Comparison of ENCODE assay signal across 8 cellular contexts in the genomic region with DNA sequence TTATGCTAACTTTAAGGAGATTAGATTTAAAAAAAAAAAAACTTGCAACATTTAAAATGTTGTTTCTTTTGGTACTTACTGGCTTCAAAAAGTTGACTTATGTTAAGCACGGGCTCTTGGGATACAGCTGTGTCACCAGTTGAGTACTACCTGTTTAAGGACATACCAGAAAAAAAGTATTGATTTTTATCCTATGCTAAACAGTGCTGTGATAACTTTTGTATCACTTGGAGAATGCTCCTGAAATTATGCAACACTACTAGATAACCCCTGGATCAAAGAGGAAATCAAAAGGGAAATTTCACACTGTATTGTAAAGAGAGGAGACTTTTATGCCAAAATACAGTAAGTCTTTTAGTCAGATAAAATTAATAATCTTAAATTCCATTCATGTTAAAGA.
"Had no signal": no experiment of that assay in that cellular context is flagged by ENCODE, and none has a peak within 500 bp of the region (broad histone marks: within the 10 kb centered on the region; RNA-seq: fewer than 3 reads in every experiment).

No MANE protein-coding gene starts in this region.

- H3K9me3 ChIP-seq: HAP-1 had no signal

- H3K9me3 Mint-ChIP-seq: HFFc6 had no signal

- H3K4me3 ChIP-seq: HAP-1, K562 had no signal

- H3K27ac Mint-ChIP-seq: HFFc6 had no signal

- DNase-seq: GOT3, H7, HFFc6, IMR-90 had no signal

- ATAC-seq: HCT116, K562 had no signal

- H3K4me3 Mint-ChIP-seq: HFFc6 had no signal

- H3K27ac ChIP-seq: HL-60 had no signal
